In genomic region chr18:58272779-58273500, GRCh38 we compare ENCODE assay signal across 17 cellular contexts.
DNase-seq lines count a peak whose midpoint lies in the region; ATAC-seq and TF ChIP-seq lines count a peak whose summit lies in the region.
"Had no signal": no experiment of that assay in that cellular context is flagged by ENCODE, and none has a peak within 500 bp of the region (broad histone marks: within the 10 kb centered on the region; RNA-seq: fewer than 3 reads in every experiment).

No MANE protein-coding gene starts in this region.

- no peaks in the 10 kb centered on the region for H3K9me2 ChIP-seq in Loucy (replicated peaks; ENCODE audit: low read depth, low read length)

- 57 to 74% methylated on average over 8 of the region's 8 CpGs for WGBS in heart right ventricle, 2 donors
- 70 to 76% (median 74%) methylated on average over 8 of the region's 8 CpGs for WGBS in stomach, 5 donors

- DNase-seq in heart right ventricle (no peak), Right ventricle myocardium inferior (ENCODE audit: missing footprints) (no peak), right atrium auricular region (ENCODE audit: low spot score) (no peak), stomach (no peak), HPDE6-E6E7 (ENCODE audit: extremely low spot score) (no peak), NCI-H2171 treated with DMSO at 0.1 percent for 48 hours (lab: John Stamatoyannopoulos, UW) (no peak)
- DNase-seq: cerebellar nuclear complex; Karpas-422; midbrain; NCI-H1105 treated with DMSO at 0.1 percent for 48 hours; NCI-H2107; NCI-H69; SIG-M5; stimulated activated CD4-positive, alpha-beta T cell treated with anti-CD3 and anti-CD28 coated beads, Interleukin-15, amount 100 ng/mL, for 24 hours had no signal

- H3F3A ChIP-seq in Loucy (ENCODE audit: low read depth): no peaks in the 10 kb centered on the region

- H3K4me3 ChIP-seq in heart right ventricle (no peak overlapping the region), Loucy (ENCODE audit: low read length, poor library complexity, severe bottlenecking) (peak overlapping the region; percentile 17), right atrium auricular region (no peak overlapping the region), stomach (no peak overlapping the region)

- TF ChIP-seq CTCF in heart right ventricle (IDR thresholded peaks at IDR 0.05) (no peak), Loucy (conservative IDR thresholded peaks at IDR 0.05; ENCODE audit: low read length) (no peak), right atrium auricular region (IDR thresholded peaks at IDR 0.05) (no peak), stomach (IDR thresholded peaks at IDR 0.05) (no peak)

- ATAC-seq in heart right ventricle (peak in 3 of 8 donors; percentile 11 to 41 (median 32)), Right ventricle myocardium inferior (no peak), HG02852 (IDR thresholded peaks at IDR 0.05; ENCODE audit: unreplicated experiment) (no peak)

- intact Hi-C loops in heart right ventricle (cut with DNase I): no loop called here
- intact Hi-C loops in Right ventricle myocardium inferior (cut with DNase I): no loop called here
- intact Hi-C loops in stomach (cut with DNase I; ENCODE audit: low total_unique reads): no loop called here

- no peak for TF ChIP-seq POLR2A in stomach (IDR thresholded peaks at IDR 0.05)

- H3K36me3 ChIP-seq in heart right ventricle (no peaks in the 10 kb centered on the region), Loucy (ENCODE audit: insufficient read depth, low read length) (no peaks in the 10 kb centered on the region), right atrium auricular region (no peaks in the 10 kb centered on the region), stomach (no peaks in the 10 kb centered on the region)
- H3K36me3 ChIP-seq: neutrophil had no signal

- H3K9ac ChIP-seq in Loucy (ENCODE audit: low read depth, low read length, poor library complexity, severe bottlenecking): no peak overlapping the region

- H3K27ac ChIP-seq in heart right ventricle (peak overlapping the region in 9 of 10 donors; percentile 3 to 77 (median 29)), right atrium auricular region (peak overlapping the region; percentile 46 to 74), stomach (peak overlapping the region; percentile 70 to 93 (median 84))
- H3K27ac ChIP-seq: neutrophil had no signal

- peak overlapping the region; percentile 58 for H3K4me2 ChIP-seq in Loucy (ENCODE audit: low read depth, low read length, poor library complexity, severe bottlenecking)

- H2AFZ ChIP-seq in Loucy (ENCODE audit: low read length): no peak overlapping the region

- no peak for TF ChIP-seq EP300 in stomach (IDR thresholded peaks at IDR 0.05)

- H3K9me3 ChIP-seq in heart right ventricle: no peaks in the 10 kb centered on the region
- no peaks in the 10 kb centered on the region for H3K9me3 ChIP-seq in Loucy (ENCODE audit: insufficient read depth, low read depth, low read length)
- H3K9me3 ChIP-seq in right atrium auricular region: no peaks in the 10 kb centered on the region
- no peaks in the 10 kb centered on the region for H3K9me3 ChIP-seq in stomach
- H3K9me3 ChIP-seq: neutrophil had no signal

- no peaks in the 10 kb centered on the region for H3K79me2 ChIP-seq in Loucy (ENCODE audit: insufficient read depth, low read length)

- H3K4me1 ChIP-seq in heart right ventricle: peaks cover 0 to 77% (median 22%) of the 10 kb centered on the region in 9 donors
- H3K4me1 ChIP-seq in Loucy (ENCODE audit: insufficient read depth, low read length, poor library complexity, severe bottlenecking): peaks cover 47% of the 10 kb centered on the region
- peaks cover 0 to 50% of the 10 kb centered on the region in 2 donors for H3K4me1 ChIP-seq in right atrium auricular region
- H3K4me1 ChIP-seq in stomach: peaks cover 20 to 76% (median 50%) of the 10 kb centered on the region in 4 donors

- H4K20me1 ChIP-seq in Loucy (ENCODE audit: insufficient read depth, low read length, poor library complexity, severe bottlenecking): no peaks in the 10 kb centered on the region

- H3K27me3 ChIP-seq in heart right ventricle (no peaks in the 10 kb centered on the region), Loucy (ENCODE audit: insufficient read depth, low read length, poor library complexity, severe bottlenecking) (no peaks in the 10 kb centered on the region), right atrium auricular region (no peaks in the 10 kb centered on the region), stomach (no peaks in the 10 kb centered on the region)
- H3K27me3 ChIP-seq: neutrophil had no signal

Comparison
In these comparisons a context has a peak if more than half of its experiments do, and no peak if none do; other contexts are left out.
1. H3K27ac ChIP-seq: peak in every context shown above with its lines; median percentile 84 in stomach; 60 in right atrium auricular region; 29 in heart right ventricle.